In genomic region chr7:102169651-102170416, GRCh38 we compare ENCODE assay signal across 13 cellular contexts.
DNase-seq lines count a peak whose midpoint lies in the region; ATAC-seq, FAIRE-seq and TF ChIP-seq lines count a peak whose summit lies in the region.
"Had no signal": no experiment of that assay in that cellular context is flagged by ENCODE, and none has a peak within 500 bp of the region (broad histone marks: within the 10 kb centered on the region; RNA-seq: fewer than 3 reads in every experiment).

No MANE protein-coding gene starts in this region.

- peaks cover 3 to 19% (median 14%) of the 10 kb centered on the region in 10 experiments for H3K4me1 ChIP-seq in BLaER1 treated with 17β-estradiol and CSF1 and Interleukin-3, amounts not matched to agents 10 nM and 100 nM
- H3K4me1 ChIP-seq in pancreas = no peaks in the 10 kb centered on the region

- peaks cover 71 to 100% (median 92%) of the 10 kb centered on the region in 11 experiments for H3K36me3 ChIP-seq in BLaER1 treated with 17β-estradiol and CSF1 and Interleukin-3, amounts not matched to agents 10 nM and 100 nM
- H3K36me3 ChIP-seq in pancreas = peaks cover 0 to 10% (median 0%) of the 10 kb centered on the region in 3 donors

- peak overlapping the region; percentile 6 for H3K27ac Mint-ChIP-seq in T-helper 17 cell

- no peaks in the 10 kb centered on the region for H3K36me3 Mint-ChIP-seq in T-helper 17 cell (ENCODE audit: low read depth)

- 64 to 65% methylated on average over 14 of the region's 14 CpGs for WGBS in pancreas, 2 donors

- no peak for DNase-seq in T-helper 17 cell
- DNase-seq in fibroblast of villous mesenchyme (ENCODE audit: low read depth) = peak; percentile 83
- peak in 1 of 6 donors; percentile 27 for DNase-seq in pancreas
- DNase-seq in stimulated activated naive CD8-positive, alpha-beta T cell treated with anti-CD3 and anti-CD28 coated beads, Interleukin-15, Interleukin-2, amounts not matched to agents 100 U/mL and 50 U/mL, for 24 hours = no peak
- DNase-seq in SHP77 (lab: John Stamatoyannopoulos, UW) = no peak
- DNase-seq: activated gamma-delta T cell, AML-193, NCI-H187 treated with DMSO at 0.1 percent for 48 hours, psoas muscle had no signal

- H3K27me3 Mint-ChIP-seq in T-helper 17 cell = no peaks in the 10 kb centered on the region

- H3K9me3 ChIP-seq in BLaER1 treated with 17β-estradiol and CSF1 and Interleukin-3, amounts not matched to agents 10 nM and 100 nM (replicated peaks in 1 of 11) = no peaks in the 10 kb centered on the region
- H3K9me3 ChIP-seq in T-helper 17 cell (ENCODE audit: control insufficient read depth, low read length, poor library complexity, severe bottlenecking) = no peaks in the 10 kb centered on the region
- H3K9me3 ChIP-seq in pancreas = no peaks in the 10 kb centered on the region
- H3K9me3 ChIP-seq: psoas muscle had no signal

- no peak overlapping the region for H3K4me3 ChIP-seq in BLaER1 treated with 17β-estradiol and CSF1 and Interleukin-3, amounts not matched to agents 10 nM and 100 nM
- H3K4me3 ChIP-seq in fibroblast of villous mesenchyme (ENCODE audit: low read depth, low read length) (no peak overlapping the region), pancreas (no peak overlapping the region)
- H3K4me3 ChIP-seq: psoas muscle had no signal

- H3K27me3 ChIP-seq in BLaER1 treated with 17β-estradiol and CSF1 and Interleukin-3, amounts not matched to agents 10 nM and 100 nM = no peaks in the 10 kb centered on the region
- no peaks in the 10 kb centered on the region for H3K27me3 ChIP-seq in pancreas

- FAIRE-seq in pancreas (lab: Jason Lieb, UNC) = no peak
- FAIRE-seq: keratinocyte had no signal

- H4K20me1 ChIP-seq in BLaER1 treated with 17β-estradiol and CSF1 and Interleukin-3, amounts not matched to agents 10 nM and 100 nM = peaks cover 0 to 11% (median 2%) of the 10 kb centered on the region in 11 experiments; a peak in 7 of 22 replicates

- TF ChIP-seq CTCF in fibroblast of villous mesenchyme (IDR thresholded peaks at IDR 0.05; ENCODE audit: insufficient read depth, low read depth, low read length) = no peak
- TF ChIP-seq CTCF in pancreas (IDR thresholded peaks at IDR 0.05) = no peak

- peak overlapping the region in 8 of 11 experiments; percentile 13 to 51 (median 34); a peak in 14 of 22 replicates for H3K27ac ChIP-seq in BLaER1 treated with 17β-estradiol and CSF1 and Interleukin-3, amounts not matched to agents 10 nM and 100 nM
- H3K27ac ChIP-seq in pancreas = peak overlapping the region in 2 of 4 donors; percentile 46 to 52
- H3K27ac ChIP-seq: psoas muscle had no signal

- intact Hi-C loops in pancreas (cut with DNase I) = no loop called here

- H3K4me1 Mint-ChIP-seq in T-helper 17 cell = peaks cover 2% of the 10 kb centered on the region

- no peak for ATAC-seq in T-helper 17 cell
- ATAC-seq in pancreas = peak in 3 of 4 donors; percentile 12 to 52 (median 17)
- no peak for ATAC-seq in SK-N-SH treated with all-trans-retinoic acid at 6 μM for 48 hours
- no peak for ATAC-seq in stimulated activated naive CD8-positive, alpha-beta T cell treated with anti-CD3 and anti-CD28 coated beads, Interleukin-15, Interleukin-2, amounts not matched to agents 100 U/mL and 50 U/mL, for 24 hours
- no peak for ATAC-seq in HG03520 (IDR thresholded peaks at IDR 0.05; ENCODE audit: unreplicated experiment)
- ATAC-seq: psoas muscle had no signal

- peak overlapping the region in 3 of 11 experiments; percentile 4 to 35 (median 12); a peak in 3 of 22 replicates for H3K9ac ChIP-seq in BLaER1 treated with 17β-estradiol and CSF1 and Interleukin-3, amounts not matched to agents 10 nM and 100 nM

- H3K4me3 Mint-ChIP-seq in T-helper 17 cell = no peak overlapping the region

- peak overlapping the region in 9 of 11 experiments; percentile 8 to 67 (median 36); a peak in 14 of 22 replicates for H3K4me2 ChIP-seq in BLaER1 treated with 17β-estradiol and CSF1 and Interleukin-3, amounts not matched to agents 10 nM and 100 nM

TF ChIP-seq in SK-N-SH treated with all-trans-retinoic acid at 6 μM for 48 hours, 23 proteins besides CTCF, POLR2A, EP300 and RAD21:
- TF ChIP-seq ESRRG (CRISPR knock-in tag; IDR thresholded peaks at IDR 0.05) = no peak
- no peak for TF ChIP-seq ZC3H10 (CRISPR knock-in tag; IDR thresholded peaks at IDR 0.05)
- no peak for TF ChIP-seq ZNF8 (CRISPR knock-in tag; IDR thresholded peaks at IDR 0.05)
- TF ChIP-seq, protein P1, sequence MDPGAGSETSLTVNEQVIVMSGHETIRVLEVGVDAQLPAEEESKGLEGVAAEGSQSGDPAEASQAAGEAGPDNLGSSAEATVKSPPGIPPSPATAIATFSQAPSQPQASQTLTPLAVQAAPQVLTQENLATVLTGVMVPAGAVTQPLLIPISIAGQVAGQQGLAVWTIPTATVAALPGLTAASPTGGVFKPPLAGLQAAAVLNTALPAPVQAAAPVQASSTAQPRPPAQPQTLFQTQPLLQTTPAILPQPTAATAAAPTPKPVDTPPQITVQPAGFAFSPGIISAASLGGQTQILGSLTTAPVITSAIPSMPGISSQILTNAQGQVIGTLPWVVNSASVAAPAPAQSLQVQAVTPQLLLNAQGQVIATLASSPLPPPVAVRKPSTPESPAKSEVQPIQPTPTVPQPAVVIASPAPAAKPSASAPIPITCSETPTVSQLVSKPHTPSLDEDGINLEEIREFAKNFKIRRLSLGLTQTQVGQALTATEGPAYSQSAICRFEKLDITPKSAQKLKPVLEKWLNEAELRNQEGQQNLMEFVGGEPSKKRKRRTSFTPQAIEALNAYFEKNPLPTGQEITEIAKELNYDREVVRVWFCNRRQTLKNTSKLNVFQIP (CRISPR knock-in tag; IDR thresholded peaks at IDR 0.05; ENCODE audit: borderline replicate concordance, low read depth) = no peak
- no peak for TF ChIP-seq ZFP30 (CRISPR knock-in tag; IDR thresholded peaks at IDR 0.05)
- no peak for TF ChIP-seq ARNTL (CRISPR knock-in tag; IDR thresholded peaks at IDR 0.05; ENCODE audit: borderline replicate concordance, low read depth)
- TF ChIP-seq TSHZ2 (CRISPR knock-in tag; IDR thresholded peaks at IDR 0.05) = no peak
- TF ChIP-seq TCF4 (CRISPR knock-in tag; IDR thresholded peaks at IDR 0.05; ENCODE audit: borderline replicate concordance) = no peak
- no peak for TF ChIP-seq PPARA (CRISPR knock-in tag; IDR thresholded peaks at IDR 0.05; ENCODE audit: borderline replicate concordance)
- TF ChIP-seq GLIS3 (CRISPR knock-in tag; IDR thresholded peaks at IDR 0.05) = no peak
- TF ChIP-seq ZNF70 (CRISPR knock-in tag; IDR thresholded peaks at IDR 0.05) = no peak
- TF ChIP-seq CSRNP3 (CRISPR knock-in tag; IDR thresholded peaks at IDR 0.05) = no peak

Comparison
In these comparisons a context has a peak if more than half of its experiments do, and no peak if none do; other contexts are left out.
1. ATAC-seq: peak in pancreas (3 of 4); none in T-helper 17 cell (single experiment), SK-N-SH treated with all-trans-retinoic acid at 6 μM for 48 hours (single experiment), stimulated activated naive CD8-positive, alpha-beta T cell treated with anti-CD3 and anti-CD28 coated beads, Interleukin-15, Interleukin-2, amounts not matched to agents 100 U/mL and 50 U/mL, for 24 hours (single experiment) and HG03520 (single experiment).